25 cellular contexts compared by ENCODE assay signal in genomic region chr19:23673132-23673531, GRCh38. TPM values are rescaled to one million over a fixed set of nuclear protein-coding genes. Genes with fewer than 3 reads are reported as not detected.
DNase-seq lines count a peak whose midpoint lies in the region; ATAC-seq, FAIRE-seq and TF ChIP-seq lines count a peak whose summit lies in the region.
"Had no signal": no experiment of that assay in that cellular context is flagged by ENCODE, and none has a peak within 500 bp of the region (broad histone marks: within the 10 kb centered on the region; RNA-seq: fewer than 3 reads in every experiment).

No MANE protein-coding gene starts in this region.

- ATAC-seq in CD4-positive, CD25-positive, alpha-beta regulatory T cell (ENCODE audit: low read depth in 2 of 2), result no peak
- no peak for ATAC-seq in GM21576 (IDR thresholded peaks at IDR 0.05; ENCODE audit: unreplicated experiment)
- ATAC-seq: A549, GM12878 had no signal

- H3K4me3 Mint-ChIP-seq in CD4-positive, CD25-positive, alpha-beta regulatory T cell, result peak overlapping the region in 1 of 4 donors; percentile 54
- H3K4me3 Mint-ChIP-seq: CD8-positive, alpha-beta memory T cell; HFFc6 had no signal

- H3K27ac ChIP-seq in CD4-positive, CD25-positive, alpha-beta regulatory T cell (ENCODE audit: insufficient read depth, low read length, poor library complexity, severe bottlenecking), result no peak overlapping the region
- peak overlapping the region; percentile 11; the same call in 1 of the 2 replicates for H3K27ac ChIP-seq in MM.1S (ENCODE audit: low read length)
- H3K27ac ChIP-seq: A549 had no signal

- H3K9me3 Mint-ChIP-seq in CD4-positive, CD25-positive, alpha-beta regulatory T cell, result peaks cover 0 to 65% (median 30%) of the 10 kb centered on the region in 7 donors

- H3K27ac Mint-ChIP-seq in CD4-positive, CD25-positive, alpha-beta regulatory T cell, result no peak overlapping the region
- H3K27ac Mint-ChIP-seq: HFFc6 had no signal

- no peak overlapping the region for H2AFZ ChIP-seq in MM.1S (ENCODE audit: low read length)

- H3K36me3 ChIP-seq in CD4-positive, CD25-positive, alpha-beta regulatory T cell (ENCODE audit: control insufficient read depth, insufficient read depth, low read length), result peaks cover 33% of the 10 kb centered on the region
- peaks cover 6% of the 10 kb centered on the region for H3K36me3 ChIP-seq in MM.1S (replicated peaks; ENCODE audit: insufficient read depth, low read length)

- no peak overlapping the region for H3K9ac ChIP-seq in MM.1S (ENCODE audit: low read length)

- no peaks in the 10 kb centered on the region for H3K4me1 ChIP-seq in CD4-positive, CD25-positive, alpha-beta regulatory T cell (ENCODE audit: control insufficient read depth, insufficient read depth, low read length, poor library complexity, severe bottlenecking)
- H3K4me1 ChIP-seq in MM.1S (ENCODE audit: low read length), result no peaks in the 10 kb centered on the region; the same call in 1 of the 2 replicates
- H3K4me1 ChIP-seq: A549, HAP-1 had no signal

- no peaks in the 10 kb centered on the region for H4K20me1 ChIP-seq in MM.1S (ENCODE audit: insufficient read depth, low read length)

- no peak for TF ChIP-seq POLR2A in GM12891 (IDR thresholded peaks at IDR 0.05; ENCODE audit: low read depth, low read length)

- no peak for FAIRE-seq in GM12891 (lab: Jason Lieb, UNC)
- FAIRE-seq: A549, D721Med, GM12878, GM18507, H54 had no signal

- no peak for DNase-seq in CD4-positive, CD25-positive, alpha-beta regulatory T cell
- no peak for DNase-seq in GM12891 (ENCODE audit: insufficient read length, low spot score)
- peak; percentile 25 for DNase-seq in MM.1S
- DNase-seq in RPMI8226, result peak; percentile 71
- no peak for DNase-seq in kidney glomerular epithelial cell (lab: John Stamatoyannopoulos, UW)
- DNase-seq in NOMO-1 (lab: John Stamatoyannopoulos, UW; ENCODE audit: unreplicated experiment in 2 of 2), result no peak
- DNase-seq in NCI-H1105 treated with DMSO at 0.1 percent for 48 hours (lab: John Stamatoyannopoulos, UW), result no peak
- DNase-seq: 8988T; ACHN; AML-193; C1 segment of cervical spinal cord; CD8-positive, alpha-beta memory T cell; DMS 273 treated with DMSO at 0.1 percent for 48 hours; DMS79; EL; GDM1; GOT3; HFFc6 had no signal

- H3K36me3 Mint-ChIP-seq in CD4-positive, CD25-positive, alpha-beta regulatory T cell, result peaks cover 72% of the 10 kb centered on the region

- TF ChIP-seq CTCF in MM.1S (IDR thresholded peaks at IDR 0.05; ENCODE audit: low read length), result no peak

- no peaks in the 10 kb centered on the region for H3K27me3 Mint-ChIP-seq in CD4-positive, CD25-positive, alpha-beta regulatory T cell
- H3K27me3 Mint-ChIP-seq: CD8-positive, alpha-beta memory T cell had no signal

- no peak overlapping the region for H3K4me2 ChIP-seq in MM.1S (ENCODE audit: low read depth, low read length)
- H3K4me2 ChIP-seq: A549 had no signal

- no peaks in the 10 kb centered on the region for H3K9me2 ChIP-seq in MM.1S (replicated peaks; ENCODE audit: insufficient read depth, low read length)

- H3K9me3 ChIP-seq in CD4-positive, CD25-positive, alpha-beta regulatory T cell (ENCODE audit: control insufficient read depth in 2 of 2, low read length in 2 of 2), result peaks cover 56 to 69% of the 10 kb centered on the region in 2 experiments
- no peaks in the 10 kb centered on the region for H3K9me3 ChIP-seq in MM.1S (replicated peaks; ENCODE audit: insufficient read depth, low read length)

- peaks cover 3 to 47% (median 10%) of the 10 kb centered on the region in 4 donors for H3K4me1 Mint-ChIP-seq in CD4-positive, CD25-positive, alpha-beta regulatory T cell

- H3K4me3 ChIP-seq in CD4-positive, CD25-positive, alpha-beta regulatory T cell (ENCODE audit: low read depth, low read length), result peak overlapping the region; percentile 8
- no peak overlapping the region for H3K4me3 ChIP-seq in MM.1S (ENCODE audit: low read length)
- H3K4me3 ChIP-seq: A549, GM12878, HAP-1 had no signal

- H3F3A ChIP-seq in MM.1S (ENCODE audit: insufficient read depth, low read length), result no peaks in the 10 kb centered on the region; the same call in 1 of the 2 replicates

- H3K27me3 ChIP-seq in CD4-positive, CD25-positive, alpha-beta regulatory T cell (ENCODE audit: control insufficient read depth, insufficient read depth, low read length), result no peaks in the 10 kb centered on the region
- H3K27me3 ChIP-seq in MM.1S (replicated peaks; ENCODE audit: insufficient read depth, low read length), result no peaks in the 10 kb centered on the region

- peaks cover 77% of the 10 kb centered on the region for H3K79me2 ChIP-seq in MM.1S (ENCODE audit: low read length)

TF ChIP-seq in GM12891, 5 proteins besides CTCF, POLR2A, EP300 and RAD21:
- TF ChIP-seq POU2F2 (IDR thresholded peaks at IDR 0.05; ENCODE audit: low read depth, low read length), result no peak
- peak; percentile 13; the same call in 1 of the 2 replicates for TF ChIP-seq SPI1 (IDR thresholded peaks at IDR 0.05; ENCODE audit: low read depth, low read length)

RNA-seq across cellular contexts. Expression of gene ZNF675, which starts 13.9 kb away (rescaled TPM):
- 22.1 TPM for total RNA-seq in CD4-positive, CD25-positive, alpha-beta regulatory T cell
- 10 to 100 TPM; 17.2 to 24.3 (median 20.0) TPM for polyA plus RNA-seq in CD4-positive, CD25-positive, alpha-beta regulatory T cell
- 6.3 TPM for polyA plus RNA-seq in GM12891 (2012; ENCODE audit: low read depth, missing spikeins)

Comparison
In these comparisons a context has a peak if more than half of its experiments do, and no peak if none do; other contexts are left out.
1. DNase-seq: peak in MM.1S (single experiment) and RPMI8226 (single experiment); none in CD4-positive, CD25-positive, alpha-beta regulatory T cell (0 of 3), GM12891 (single experiment), kidney glomerular epithelial cell (single experiment), NOMO-1 (0 of 2) and NCI-H1105 treated with DMSO at 0.1 percent for 48 hours (single experiment).